In the genomic region with DNA sequence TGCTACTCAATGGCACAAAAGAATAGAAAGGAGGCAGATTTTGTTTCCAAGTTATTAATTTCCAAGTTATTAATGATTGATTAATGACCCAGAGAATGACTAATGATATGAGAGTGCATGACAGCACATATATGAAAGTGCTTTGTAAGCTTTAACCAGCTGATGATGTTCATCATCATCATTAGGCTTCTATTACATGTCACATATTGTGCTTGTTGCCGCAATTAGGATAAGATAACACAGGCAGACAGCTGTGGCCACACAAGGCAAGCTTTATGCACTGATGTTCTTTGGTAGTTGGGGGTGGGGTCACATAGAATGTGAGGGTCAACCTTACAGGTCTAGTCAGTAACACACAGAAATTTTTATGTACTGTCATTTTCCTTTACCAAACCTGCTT, we compare ENCODE assay signal across 14 cellular contexts.
DNase-seq lines count a peak whose midpoint lies in the region; ATAC-seq and TF ChIP-seq lines count a peak whose summit lies in the region.
"Had no signal": no experiment of that assay in that cellular context is flagged by ENCODE, and none has a peak within 500 bp of the region (broad histone marks: within the 10 kb centered on the region; RNA-seq: fewer than 3 reads in every experiment).

No MANE protein-coding gene starts in this region.

- H3K4me3 ChIP-seq in MG63 = no peak overlapping the region

- no peaks in the 10 kb centered on the region for H3K36me3 ChIP-seq in MG63

- DNase-seq in LHCN-M2 (ENCODE audit: low read depth) (peak; percentile 72), foreskin keratinocyte (peak in 1 of 2 donors; percentile 44), renal cortical epithelial cell (ENCODE audit: low read depth) (peak; percentile 32), MG63 (no peak)
- DNase-seq in natural killer cell treated with Interleukin-12 subunit alpha and Interleukin-12 subunit beta and Interleukin-15 and Interleukin-18, amount 100 ng/mL, for 72 hours (ENCODE audit: low spot score) = no peak
- DNase-seq: CD4-positive, CD25-positive, alpha-beta regulatory T cell; DMS79 treated with DMSO at 0.1 percent for 48 hours; GDM1; NCI-H1436; NCI-H2081; NCI-H2227 treated with DMSO at 0.1 percent for 48 hours had no signal

- peaks cover 30% of the 10 kb centered on the region for H3K4me1 Mint-ChIP-seq in brain
- no peaks in the 10 kb centered on the region for H3K4me1 Mint-ChIP-seq in natural killer cell treated with Interleukin-12 subunit alpha and Interleukin-12 subunit beta and Interleukin-15 and Interleukin-18, amount 100 ng/mL, for 72 hours (ENCODE audit: low read depth in 2 of 2)
- H3K4me1 Mint-ChIP-seq: IgD-negative memory B cell had no signal

- TF ChIP-seq CTCF in brain (conservative IDR thresholded peaks at IDR 0.05) = no peak
- no peak for TF ChIP-seq CTCF in foreskin keratinocyte (conservative IDR thresholded peaks at IDR 0.05)

- peaks cover 3% of the 10 kb centered on the region for H3K27me3 Mint-ChIP-seq in brain
- H3K27me3 Mint-ChIP-seq in natural killer cell treated with Interleukin-12 subunit alpha and Interleukin-12 subunit beta and Interleukin-15 and Interleukin-18, amount 100 ng/mL, for 72 hours = peaks cover 0 to 7% of the 10 kb centered on the region in 2 donors
- H3K27me3 Mint-ChIP-seq: CD4-positive, CD25-positive, alpha-beta regulatory T cell; IgD-negative memory B cell had no signal

- H3K27me3 ChIP-seq in foreskin keratinocyte (no peaks in the 10 kb centered on the region), MG63 (no peaks in the 10 kb centered on the region)

- peaks cover 19% of the 10 kb centered on the region for H3K4me1 ChIP-seq in foreskin keratinocyte

- H3K9me3 ChIP-seq in MG63 = no peaks in the 10 kb centered on the region

- ATAC-seq in foreskin keratinocyte (peak; percentile 5), GM18868 (IDR thresholded peaks at IDR 0.05; ENCODE audit: unreplicated experiment) (no peak)
- no peak for ATAC-seq in natural killer cell treated with Interleukin-12 subunit alpha and Interleukin-12 subunit beta and Interleukin-15 and Interleukin-18, amount 100 ng/mL, for 72 hours

- H3K4me3 Mint-ChIP-seq in brain = no peak overlapping the region
- no peak overlapping the region for H3K4me3 Mint-ChIP-seq in natural killer cell treated with Interleukin-12 subunit alpha and Interleukin-12 subunit beta and Interleukin-15 and Interleukin-18, amount 100 ng/mL, for 72 hours
- H3K4me3 Mint-ChIP-seq: CD4-positive, CD25-positive, alpha-beta regulatory T cell; IgD-negative memory B cell had no signal

- H3K36me3 Mint-ChIP-seq in brain = no peaks in the 10 kb centered on the region
- no peaks in the 10 kb centered on the region for H3K36me3 Mint-ChIP-seq in natural killer cell treated with Interleukin-12 subunit alpha and Interleukin-12 subunit beta and Interleukin-15 and Interleukin-18, amount 100 ng/mL, for 72 hours
- H3K36me3 Mint-ChIP-seq: CD4-positive, CD25-positive, alpha-beta regulatory T cell had no signal

- no peaks in the 10 kb centered on the region for H3K9me3 Mint-ChIP-seq in brain
- H3K9me3 Mint-ChIP-seq in natural killer cell treated with Interleukin-12 subunit alpha and Interleukin-12 subunit beta and Interleukin-15 and Interleukin-18, amount 100 ng/mL, for 72 hours = no peaks in the 10 kb centered on the region
- H3K9me3 Mint-ChIP-seq: IgD-negative memory B cell had no signal

- H3K27ac ChIP-seq in foreskin keratinocyte = no peak overlapping the region

- peak overlapping the region in 3 of 5 experiments; percentile 12 to 80 (median 46) for H3K27ac Mint-ChIP-seq in brain
- no peak overlapping the region for H3K27ac Mint-ChIP-seq in natural killer cell treated with Interleukin-12 subunit alpha and Interleukin-12 subunit beta and Interleukin-15 and Interleukin-18, amount 100 ng/mL, for 72 hours
- H3K27ac Mint-ChIP-seq: CD4-positive, CD25-positive, alpha-beta regulatory T cell; IgD-negative memory B cell had no signal

Comparison
In these comparisons a context has a peak if more than half of its experiments do, and no peak if none do; other contexts are left out.
1. DNase-seq: peak in LHCN-M2 (single experiment) and renal cortical epithelial cell (single experiment); none in natural killer cell treated with Interleukin-12 subunit alpha and Interleukin-12 subunit beta and Interleukin-15 and Interleukin-18, amount 100 ng/mL, for 72 hours (single experiment) and MG63 (single experiment).
2. H3K27ac Mint-ChIP-seq: peak in brain (3 of 5); none in natural killer cell treated with Interleukin-12 subunit alpha and Interleukin-12 subunit beta and Interleukin-15 and Interleukin-18, amount 100 ng/mL, for 72 hours (0 of 2).